Comparison of ENCODE assay signal across 1 cellular context in the genomic region with DNA sequence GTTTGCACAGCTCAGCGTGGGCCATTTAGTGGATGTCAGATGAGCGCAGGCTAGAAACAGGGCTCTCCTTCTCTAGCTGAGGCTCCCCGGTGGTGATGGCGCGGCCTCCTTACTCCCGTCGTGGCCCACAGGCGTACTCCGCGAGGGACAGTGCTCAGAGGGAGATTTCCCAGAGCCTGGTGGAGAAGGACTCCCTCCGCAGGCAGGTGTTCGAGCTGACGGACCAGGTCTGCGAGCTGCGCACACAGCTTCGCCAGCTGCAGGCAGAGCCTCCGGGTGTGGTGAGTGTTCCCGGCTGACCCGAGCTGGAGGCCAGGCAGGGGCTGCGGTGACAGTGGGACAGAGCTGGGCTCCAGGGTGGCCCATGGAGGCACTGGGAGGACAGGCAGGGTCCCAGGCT.
A peak's percentile ranks its signal among the peaks of the same experiment; 100 is the strongest.
TF ChIP-seq lines count a peak whose summit lies in the region.

No MANE protein-coding gene starts in this region.

TF ChIP-seq in H1, 55 proteins besides CTCF, POLR2A, EP300 and RAD21:
- TF ChIP-seq GABPA (IDR thresholded peaks at IDR 0.05; ENCODE audit: borderline replicate concordance, insufficient read depth, low read length), result 0 out of 2 replicates have a peak, but pooled peaks have one; percentile 68
- TF ChIP-seq EZH2 (IDR thresholded peaks at IDR 0.05; ENCODE audit: low read depth, low read length, severe bottlenecking), result no peak
